Comparison of ENCODE assay signal across 21 cellular contexts in genomic region chr21:43367296-43367695, GRCh38. TPM values are rescaled to one million over a fixed set of nuclear protein-coding genes. Genes with fewer than 3 reads are reported as not detected.
DNase-seq lines count a peak whose midpoint lies in the region; ATAC-seq and TF ChIP-seq lines count a peak whose summit lies in the region.
"Had no signal": no experiment of that assay in that cellular context is flagged by ENCODE, and none has a peak within 500 bp of the region (broad histone marks: within the 10 kb centered on the region; RNA-seq: fewer than 3 reads in every experiment).

No MANE protein-coding gene starts in this region.

- H3K9me3 Mint-ChIP-seq in GM23338, result no peaks in the 10 kb centered on the region
- H3K9me3 Mint-ChIP-seq: activated CD4-positive, alpha-beta T cell treated with anti-CD3 and anti-CD28 coated beads, Interleukin-2, amount 10 ng/mL, durations not matched to agents 7 days and 5 days; activated T-helper 17 cell treated with anti-CD3 and anti-CD28 coated beads, Interleukin-2, amount 50 U/mL, for 72 hours; CD8-positive, alpha-beta T cell; endodermal cell; HFFc6; stimulated activated naive CD8-positive, alpha-beta T cell treated with anti-CD3 and anti-CD28 coated beads, Interleukin-15, Interleukin-2, amounts not matched to agents 100 ng/mL and 50 ng/mL, for 24 hours had no signal

- no peaks in the 10 kb centered on the region for H3K36me3 ChIP-seq in GM23338 (ENCODE audit: insufficient read depth)
- H3K36me3 ChIP-seq: left ventricle myocardium inferior, tibial artery had no signal

- H3K27ac Mint-ChIP-seq in GM23338, result peak overlapping the region; percentile 36; the same call in 1 of the 2 replicates
- H3K27ac Mint-ChIP-seq: activated naive CD8-positive, alpha-beta T cell; activated T-helper 17 cell treated with anti-CD3 and anti-CD28 coated beads, Interleukin-2, amount 50 U/mL, for 72 hours; CD8-positive, alpha-beta T cell; endodermal cell; HFFc6; stimulated activated naive CD8-positive, alpha-beta T cell treated with anti-CD3 and anti-CD28 coated beads, Interleukin-15, Interleukin-2, amounts not matched to agents 100 ng/mL and 50 ng/mL, for 24 hours had no signal

- H3K27me3 ChIP-seq in GM23338 (ENCODE audit: insufficient read depth), result no peaks in the 10 kb centered on the region

- ATAC-seq in GM23338, result no peak
- ATAC-seq in GM21367 (IDR thresholded peaks at IDR 0.05; ENCODE audit: unreplicated experiment), result no peak
- no peak for ATAC-seq in GM19351 (IDR thresholded peaks at IDR 0.05; ENCODE audit: unreplicated experiment)
- ATAC-seq: activated T-helper 17 cell treated with anti-CD3 and anti-CD28 coated beads, Interleukin-2, amount 50 U/mL, for 72 hours; CD8-positive, alpha-beta T cell; psoas muscle had no signal

- no peak for DNase-seq in GM23338 (ENCODE audit: low spot score)
- DNase-seq in NCI-H524 (lab: John Stamatoyannopoulos, UW), result peak; percentile 77 to 94
- peak; percentile 69 for DNase-seq in cerebellar cortex (ENCODE audit: low spot score)
- peak; percentile 58 for DNase-seq in retina
- DNase-seq in mucosa of gallbladder (ENCODE audit: low spot score), result no peak
- DNase-seq: activated CD4-positive, alpha-beta T cell treated with anti-CD3 and anti-CD28 coated beads, Interleukin-2, amount 10 ng/mL, durations not matched to agents 7 days and 5 days; CD8-positive, alpha-beta T cell; DMS79 treated with DMSO at 0.1 percent for 48 hours; endodermal cell; HFFc6; left ventricle myocardium inferior; NCI-H1436; psoas muscle; stimulated activated CD4-positive, alpha-beta T cell treated with anti-CD3 and anti-CD28 coated beads, Interleukin-4, amount 100 ng/mL, for 1 hour; tibial artery had no signal

- no peaks in the 10 kb centered on the region for H3F3A ChIP-seq in GM23338 (replicated peaks; ENCODE audit: low read depth)

- peaks cover 7% of the 10 kb centered on the region for H3K4me1 ChIP-seq in GM23338 (ENCODE audit: insufficient read depth)
- H3K4me1 ChIP-seq: psoas muscle had no signal

- no peak overlapping the region for H3K4me3 ChIP-seq in GM23338
- H3K4me3 ChIP-seq: left ventricle myocardium inferior, psoas muscle, smooth muscle cell, tibial artery had no signal

- H3K9me2 ChIP-seq in GM23338 (ENCODE audit: insufficient read depth), result no peaks in the 10 kb centered on the region

- peaks cover 18% of the 10 kb centered on the region for H3K27me3 Mint-ChIP-seq in GM23338 (ENCODE audit: insufficient read depth, low read depth, poor library complexity)
- H3K27me3 Mint-ChIP-seq: activated CD4-positive, alpha-beta T cell treated with anti-CD3 and anti-CD28 coated beads, Interleukin-2, amount 10 ng/mL, durations not matched to agents 7 days and 5 days; activated naive CD8-positive, alpha-beta T cell had no signal

- no peak overlapping the region for H3K27ac ChIP-seq in GM23338 (ENCODE audit: low read depth)
- H3K27ac ChIP-seq: left ventricle myocardium inferior, psoas muscle, tibial artery had no signal

- no peaks in the 10 kb centered on the region for H3K79me2 ChIP-seq in GM23338 (replicated peaks; ENCODE audit: insufficient read depth)

- no peak for TF ChIP-seq CTCF in GM23338 (conservative IDR thresholded peaks at IDR 0.05; ENCODE audit: low read depth in 2 of 2)

- H3K4me2 ChIP-seq in GM23338, result no peak overlapping the region
- H3K4me2 ChIP-seq: smooth muscle cell had no signal

- H4K20me1 ChIP-seq in GM23338 (replicated peaks; ENCODE audit: insufficient read depth), result no peaks in the 10 kb centered on the region

- peaks cover 30% of the 10 kb centered on the region for H3K4me1 Mint-ChIP-seq in GM23338
- H3K4me1 Mint-ChIP-seq: endodermal cell had no signal

- no peak overlapping the region for H2AFZ ChIP-seq in GM23338

- no peaks in the 10 kb centered on the region for H3K36me3 Mint-ChIP-seq in GM23338 (ENCODE audit: low read depth)
- H3K36me3 Mint-ChIP-seq: activated naive CD8-positive, alpha-beta T cell; CD8-positive, alpha-beta T cell had no signal

- H3K4me3 Mint-ChIP-seq in GM23338, result no peak overlapping the region
- H3K4me3 Mint-ChIP-seq: activated CD4-positive, alpha-beta T cell treated with anti-CD3 and anti-CD28 coated beads, Interleukin-2, amount 10 ng/mL, durations not matched to agents 7 days and 5 days; activated naive CD8-positive, alpha-beta T cell; activated T-helper 17 cell treated with anti-CD3 and anti-CD28 coated beads, Interleukin-2, amount 50 U/mL, for 72 hours; CD8-positive, alpha-beta T cell; endodermal cell; HFFc6; stimulated activated naive CD8-positive, alpha-beta T cell treated with anti-CD3 and anti-CD28 coated beads, Interleukin-15, Interleukin-2, amounts not matched to agents 100 ng/mL and 50 ng/mL, for 24 hours had no signal

TF ChIP-seq in GM23338, 12 proteins besides CTCF, POLR2A, EP300 and RAD21:
- no peak for TF ChIP-seq JUNB (IDR thresholded peaks at IDR 0.05; ENCODE audit: unreplicated experiment)

RNA-seq across cellular contexts. Expression of gene SIK1, which starts 59.6 kb away (rescaled TPM):
- total RNA-seq in GM23338 (2014; rRNA removed; shearing (Covaris generic)), result 1.1 and 13.8 TPM in 2 replicates
- polyA plus RNA-seq in GM23338 (2016; fragmentation: Nextera tagmentation; extraction: Ambion mirVana), result 0.14 and 0.31 TPM in 2 replicates
- 33.5 TPM for total RNA-seq in mucosa of gallbladder

Comparison
In these comparisons a context has a peak if more than half of its experiments do, and no peak if none do; other contexts are left out.
1. DNase-seq: peak in NCI-H524 (2 of 2), cerebellar cortex (single experiment) and retina (single experiment); none in GM23338 (single experiment) and mucosa of gallbladder (single experiment).